ENCODE assay signal across 15 cellular contexts in the genomic region with DNA sequence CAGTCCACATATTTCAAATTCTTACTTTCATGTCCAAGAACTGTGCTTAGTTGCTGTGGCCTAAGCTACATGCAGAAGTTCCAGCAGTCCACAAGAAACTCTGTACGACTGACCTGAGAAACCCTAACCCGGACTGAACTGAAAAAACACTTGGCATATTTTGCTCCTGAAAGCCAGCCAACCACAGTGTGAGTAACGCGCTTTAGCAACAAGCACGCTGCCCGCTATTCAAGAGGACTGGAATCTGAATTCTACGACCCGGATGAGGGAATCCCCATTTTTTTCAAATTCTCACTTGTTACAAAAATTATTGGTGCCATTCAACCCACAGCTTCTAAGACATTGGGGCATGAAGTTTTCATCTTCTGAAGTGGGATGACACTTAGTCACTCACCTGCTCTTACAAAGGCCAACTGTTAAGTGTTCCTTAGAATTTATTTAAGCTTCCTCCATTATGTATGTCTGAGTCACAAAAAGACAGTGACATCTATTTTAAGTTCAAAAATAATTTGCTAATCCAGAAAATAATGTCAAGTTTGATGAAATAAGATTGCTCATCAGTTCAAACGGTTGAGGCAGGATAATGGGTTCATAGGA.
"Had no signal": no experiment of that assay in that cellular context is flagged by ENCODE, and none has a peak within 500 bp of the region (broad histone marks: within the 10 kb centered on the region; RNA-seq: fewer than 3 reads in every experiment).

No MANE protein-coding gene starts in this region.

- H3K4me1 ChIP-seq: adrenal gland, body of pancreas, gastrocnemius medialis, heart right ventricle, tibial artery had no signal

- H3K27ac ChIP-seq: adrenal gland, body of pancreas, gastrocnemius medialis, heart right ventricle, tibial artery had no signal

- ATAC-seq: body of pancreas, gastrocnemius medialis, heart right ventricle, left ventricle myocardium superior, SK-N-SH treated with all-trans-retinoic acid at 6 μM for 48 hours, WTC11 had no signal

- H3K4me3 ChIP-seq: adrenal gland, body of pancreas, gastrocnemius medialis, heart right ventricle, tibial artery had no signal

- H3K4me3 Mint-ChIP-seq: activated naive CD4-positive, alpha-beta T cell treated with anti-CD3 and anti-CD28 coated beads for 36 hours; neural crest cell; WTC11 had no signal

- H3K36me3 ChIP-seq: adrenal gland, gastrocnemius medialis, heart right ventricle, tibial artery had no signal

- H3K27me3 ChIP-seq: adrenal gland, body of pancreas, gastrocnemius medialis, heart right ventricle, tibial artery had no signal

- H3K27ac Mint-ChIP-seq: activated naive CD4-positive, alpha-beta T cell treated with anti-CD3 and anti-CD28 coated beads for 36 hours; WTC11 had no signal

- H3K9me3 ChIP-seq: adrenal gland had no signal

- H3K4me1 Mint-ChIP-seq: neural crest cell, WTC11 had no signal

- DNase-seq: activated CD4-positive, alpha-beta T cell treated with anti-CD3 and anti-CD28 coated beads for 48 hours; activated CD8-positive, alpha-beta memory T cell treated with anti-CD3 and anti-CD28 coated beads for 24 hours; activated naive CD4-positive, alpha-beta T cell treated with anti-CD3 and anti-CD28 coated beads for 36 hours; adrenal gland; body of pancreas; gastrocnemius medialis; heart right ventricle; islet precursor cell; left ventricle myocardium superior; mesendoderm; small intestine; tibial artery had no signal
